Comparison of ENCODE assay signal across 8 cellular contexts in the genomic region with DNA sequence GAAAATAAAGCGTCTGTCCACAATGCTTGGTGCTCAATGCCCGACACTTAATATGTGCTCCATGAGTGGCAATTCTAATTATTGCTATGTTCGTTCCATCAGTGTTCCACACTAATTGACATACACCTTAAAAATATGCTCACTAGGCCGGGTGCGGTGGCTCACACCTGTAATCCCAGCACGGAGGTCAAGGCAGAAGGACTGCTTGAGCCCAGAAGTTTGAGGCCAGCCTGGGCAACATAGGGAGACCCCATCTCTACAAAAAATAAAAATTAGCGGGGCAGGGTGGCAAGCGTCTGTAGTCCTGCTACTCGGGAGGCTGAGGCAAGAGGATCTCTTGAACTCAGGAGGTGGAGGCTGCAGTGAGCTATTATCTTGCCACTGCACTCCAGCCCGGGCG. TPM values are rescaled to one million over a fixed set of nuclear protein-coding genes. Genes with fewer than 3 reads are reported as not detected.
DNase-seq lines count a peak whose midpoint lies in the region; ATAC-seq and TF ChIP-seq lines count a peak whose summit lies in the region.

No MANE protein-coding gene starts in this region.

- ATAC-seq in left cardiac atrium (no peak), upper lobe of left lung (ENCODE audit: low FRiP score in 2 of 2) (no peak), GM21737 (IDR thresholded peaks at IDR 0.05; ENCODE audit: unreplicated experiment) (no peak), HG03565 (IDR thresholded peaks at IDR 0.05; ENCODE audit: unreplicated experiment) (no peak)

- H3K4me3 ChIP-seq in cardiac muscle cell (peak overlapping the region; percentile 83), astrocyte of the cerebellum (ENCODE audit: low read depth, low read length) (peak overlapping the region; percentile 66), mononuclear cell (ENCODE audit: low read length) (peak overlapping the region; percentile 83), upper lobe of left lung (peak overlapping the region in 3 of 4 donors; percentile 87 to 100 (median 99))

- H3K9me3 ChIP-seq in cardiac muscle cell (ENCODE audit: low read depth) (no peaks in the 10 kb centered on the region), mononuclear cell (ENCODE audit: low read depth, low read length) (no peaks in the 10 kb centered on the region), upper lobe of left lung (no peaks in the 10 kb centered on the region)

- no peak for TF ChIP-seq POLR2A in upper lobe of left lung (IDR thresholded peaks at IDR 0.05)

- intact Hi-C loops in left cardiac atrium (cut with DNase I): loop anchor here in 1 of 2 donors (10.0 kb wide), 2 partner anchors 88 to 188 kb away; no protein-coding TSS in a partner anchor

- H3K36me3 ChIP-seq in cardiac muscle cell (no peaks in the 10 kb centered on the region), upper lobe of left lung (no peaks in the 10 kb centered on the region)

- TF ChIP-seq CTCF in cardiac muscle cell (IDR thresholded peaks at IDR 0.05; ENCODE audit: low read depth, low read length) (no peak), astrocyte of the cerebellum (IDR thresholded peaks at IDR 0.05; ENCODE audit: low read depth, low read length, missing control alignments) (no peak), upper lobe of left lung (IDR thresholded peaks at IDR 0.05) (no peak)

- in situ Hi-C loops in astrocyte of the cerebellum (cut with HindIII; ENCODE audit: low sequenced_read_pairs): no loop called here

- DNase-seq in cardiac muscle cell (ENCODE audit: low read depth in 1 of 2, low spot score in 1 of 2) (no peak), left cardiac atrium (no peak), astrocyte of the cerebellum (ENCODE audit: low read depth) (no peak), upper lobe of left lung (no peak), SK-N-DZ (ENCODE audit: low spot score) (no peak)

- WGBS in upper lobe of left lung, 2 donors: 85 to 92% methylated on average over 11 of the region's 11 CpGs

- no peak for TF ChIP-seq EP300 in upper lobe of left lung (IDR thresholded peaks at IDR 0.05)

- H3K27me3 ChIP-seq in cardiac muscle cell (no peaks in the 10 kb centered on the region), mononuclear cell (ENCODE audit: insufficient read depth, low read length) (no peaks in the 10 kb centered on the region), upper lobe of left lung (no peaks in the 10 kb centered on the region)

- H3K4me1 ChIP-seq in cardiac muscle cell (ENCODE audit: low read depth): no peaks in the 10 kb centered on the region
- H3K4me1 ChIP-seq in mononuclear cell (ENCODE audit: insufficient read depth, low read length): peaks cover 37% of the 10 kb centered on the region
- H3K4me1 ChIP-seq in upper lobe of left lung: peaks cover 14 to 33% (median 19%) of the 10 kb centered on the region in 4 donors

- H3K27ac ChIP-seq in cardiac muscle cell: peak overlapping the region; percentile 90
- peak overlapping the region in 3 of 4 donors; percentile 86 to 91 (median 87) for H3K27ac ChIP-seq in upper lobe of left lung

RNA-seq across cellular contexts. Expression of gene HECTD4, which starts 0.6 kb away (rescaled TPM):
- total RNA-seq in cardiac muscle cell (16.0 and 33.7 TPM in 2 replicates), left cardiac atrium (10 to 100 TPM; 22.2 to 24.4 TPM), mononuclear cell (33.9 TPM), upper lobe of left lung (100 to 1,000 TPM in 2 of 6 donors, 10 to 100 TPM in 4; 34.1 to 196 (median 50.0) TPM)
- polyA plus RNA-seq in cardiac muscle cell: 29.4 and 34.4 TPM in 2 replicates
- polyA plus RNA-seq in SK-N-DZ (2014; cell fraction: cytosol; rRNA removed): 13.1 and 14.2 TPM in 2 replicates
- 22.2 and 48.9 TPM in 2 replicates for polyA plus RNA-seq in SK-N-DZ (2014; cell fraction: nucleus; rRNA removed)

RNA-seq across cellular contexts. Expression of gene RPL6, which starts 26.5 kb away (rescaled TPM):
- total RNA-seq in cardiac muscle cell (1,548 and 2,038 TPM in 2 replicates), left cardiac atrium (100 to 1,000 TPM; 684 to 695 TPM), mononuclear cell (1,812 TPM), upper lobe of left lung (100 to 1,000 TPM; 540 to 983 (median 822) TPM)
- 320 and 329 TPM in 2 replicates for polyA plus RNA-seq in cardiac muscle cell
- polyA plus RNA-seq in SK-N-DZ (2014; cell fraction: cytosol; rRNA removed): 3,314 and 3,586 TPM in 2 replicates
- polyA plus RNA-seq in SK-N-DZ (2014; cell fraction: nucleus; rRNA removed): 2,205 and 2,265 TPM in 2 replicates

RNA-seq across cellular contexts. Expression of gene PTPN11, which starts 35.9 kb away (rescaled TPM):
- total RNA-seq in cardiac muscle cell (54.9 and 55.8 TPM in 2 replicates), left cardiac atrium (100 to 1,000 TPM in 1 of 2 donors, 10 to 100 TPM in 1; 94.0 to 125 TPM), mononuclear cell (49.2 TPM), upper lobe of left lung (10 to 100 TPM; 52.0 to 99.1 (median 84.5) TPM)
- 40.9 and 47.1 TPM in 2 replicates for polyA plus RNA-seq in cardiac muscle cell
- polyA plus RNA-seq in SK-N-DZ (2014; cell fraction: cytosol; rRNA removed): 48.0 and 54.3 TPM in 2 replicates
- polyA plus RNA-seq in SK-N-DZ (2014; cell fraction: nucleus; rRNA removed): 26.6 and 30.2 TPM in 2 replicates
